ENCODE assay signal across 10 cellular contexts in the genomic region with DNA sequence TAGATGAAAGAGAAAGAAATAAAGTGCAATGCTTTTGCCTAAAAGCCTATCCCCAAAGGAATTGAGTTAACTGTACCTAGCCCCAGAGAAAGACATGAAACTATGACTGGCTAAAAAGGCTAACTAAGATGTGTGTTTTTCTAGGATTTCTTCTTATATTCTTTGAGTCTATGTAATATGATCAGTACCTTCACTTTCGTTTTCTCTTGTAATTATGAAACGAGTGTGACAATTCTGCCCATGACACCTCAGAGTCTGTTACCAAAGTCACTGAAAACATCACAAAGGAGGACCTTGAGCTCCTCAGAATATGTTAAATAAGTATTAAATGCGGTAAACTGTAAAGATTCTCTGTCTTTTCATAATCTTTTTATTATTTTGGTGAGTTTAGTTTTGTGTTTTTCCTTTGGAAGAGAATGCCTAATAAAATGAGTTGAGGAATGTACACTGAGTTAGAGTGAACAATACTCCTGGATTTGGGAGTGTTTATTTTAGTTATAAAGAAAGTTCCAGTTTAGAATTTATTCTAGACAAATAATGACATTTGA.
A peak's percentile ranks its signal among the peaks of the same experiment; 100 is the strongest.
DNase-seq lines count a peak whose midpoint lies in the region; ATAC-seq and TF ChIP-seq lines count a peak whose summit lies in the region.
"Had no signal": no experiment of that assay in that cellular context is flagged by ENCODE, and none has a peak within 500 bp of the region (broad histone marks: within the 10 kb centered on the region; RNA-seq: fewer than 3 reads in every experiment).

No MANE protein-coding gene starts in this region.

- H3K9me3 Mint-ChIP-seq in type B pancreatic cell: peaks cover 8% of the 10 kb centered on the region

- ATAC-seq in right cardiac atrium (no peak), HG02884 (IDR thresholded peaks at IDR 0.05; ENCODE audit: unreplicated experiment) (peak; percentile 86)

- DNase-seq in right cardiac atrium: no peak
- DNase-seq in left ventricle myocardium inferior: no peak
- no peak for DNase-seq in type B pancreatic cell (ENCODE audit: extremely low spot score, unreplicated experiment)
- DNase-seq in NOMO-1 (lab: John Stamatoyannopoulos, UW; ENCODE audit: unreplicated experiment in 2 of 2): no peak
- DNase-seq in HuH-7 (ENCODE audit: low spot score): no peak
- DNase-seq in activated CD4-positive, alpha-beta T cell treated with anti-CD3 and anti-CD28 coated beads for 48 hours: no peak
- DNase-seq: foreskin melanocyte, retina had no signal

- 0 out of 2 replicates have a peak overlapping the region, but pooled peaks have one; percentile 46 for H2AFZ ChIP-seq in OCI-LY3 (ENCODE audit: low read depth, low read length)

- no peaks in the 10 kb centered on the region for H3K36me3 Mint-ChIP-seq in type B pancreatic cell

- no peaks in the 10 kb centered on the region for H3K9me3 ChIP-seq in right cardiac atrium (ENCODE audit: control insufficient read depth, low read length)
- no peaks in the 10 kb centered on the region for H3K9me3 ChIP-seq in left ventricle myocardium inferior (replicated peaks)
- H3K9me3 ChIP-seq in OCI-LY3 (ENCODE audit: insufficient read depth, low read length): no peaks in the 10 kb centered on the region

- no peaks in the 10 kb centered on the region for H4K20me1 ChIP-seq in OCI-LY3 (ENCODE audit: insufficient read depth, low read length)

- intact Hi-C loops in right cardiac atrium (cut with DNase I): no loop called here
- intact Hi-C loops in left ventricle myocardium inferior (cut with micrococcal nuclease): no loop called here

- TF ChIP-seq CTCF in left ventricle myocardium inferior (IDR thresholded peaks at IDR 0.05; ENCODE audit: borderline replicate concordance): no peak
- no peak for TF ChIP-seq CTCF in OCI-LY3 (IDR thresholded peaks at IDR 0.05; ENCODE audit: low read depth, low read length)
- TF ChIP-seq CTCF in type B pancreatic cell (conservative IDR thresholded peaks at IDR 0.05): no peak

- peak overlapping the region; percentile 27 for H3K4me3 Mint-ChIP-seq in type B pancreatic cell

- peaks cover 14% of the 10 kb centered on the region for H3K4me1 Mint-ChIP-seq in type B pancreatic cell (ENCODE audit: unreplicated experiment)

- 50% methylated on average over 3 of the region's 3 CpGs for WGBS in right cardiac atrium

- H3K9ac ChIP-seq in OCI-LY3 (ENCODE audit: low read length): no peak overlapping the region

- H3K27ac ChIP-seq in right cardiac atrium (ENCODE audit: low read length) (no peak overlapping the region), left ventricle myocardium inferior (replicated peaks) (no peak overlapping the region), OCI-LY3 (ENCODE audit: low read length) (no peak overlapping the region)

- H3K79me2 ChIP-seq in OCI-LY3 (ENCODE audit: low read length): no peaks in the 10 kb centered on the region

- H3K36me3 ChIP-seq in left ventricle myocardium inferior (no peaks in the 10 kb centered on the region), OCI-LY3 (replicated peaks; ENCODE audit: low read depth, low read length) (no peaks in the 10 kb centered on the region)

- H3K27me3 Mint-ChIP-seq in type B pancreatic cell: no peaks in the 10 kb centered on the region

- peak overlapping the region; percentile 83 for H3K27ac Mint-ChIP-seq in type B pancreatic cell

- no peaks in the 10 kb centered on the region for H3K4me1 ChIP-seq in right cardiac atrium (ENCODE audit: control insufficient read depth, insufficient read depth, low read length)
- no peaks in the 10 kb centered on the region for H3K4me1 ChIP-seq in left ventricle myocardium inferior
- no peaks in the 10 kb centered on the region for H3K4me1 ChIP-seq in OCI-LY3 (ENCODE audit: low read length)

- peak overlapping the region; percentile 28 for H3K4me3 ChIP-seq in right cardiac atrium (ENCODE audit: low read length)
- H3K4me3 ChIP-seq in left ventricle myocardium inferior: no peak overlapping the region
- H3K4me3 ChIP-seq in OCI-LY3 (ENCODE audit: low read length): no peak overlapping the region

- H3K27me3 ChIP-seq in right cardiac atrium (ENCODE audit: control insufficient read depth, insufficient read depth) (no peaks in the 10 kb centered on the region), left ventricle myocardium inferior (ENCODE audit: low read depth) (no peaks in the 10 kb centered on the region), OCI-LY3 (ENCODE audit: low read depth, low read length) (no peaks in the 10 kb centered on the region)

- H3K4me2 ChIP-seq in OCI-LY3 (ENCODE audit: low read length): peak overlapping the region; percentile 26
